ENCODE assay signal across 1 cellular context in the genomic region with DNA sequence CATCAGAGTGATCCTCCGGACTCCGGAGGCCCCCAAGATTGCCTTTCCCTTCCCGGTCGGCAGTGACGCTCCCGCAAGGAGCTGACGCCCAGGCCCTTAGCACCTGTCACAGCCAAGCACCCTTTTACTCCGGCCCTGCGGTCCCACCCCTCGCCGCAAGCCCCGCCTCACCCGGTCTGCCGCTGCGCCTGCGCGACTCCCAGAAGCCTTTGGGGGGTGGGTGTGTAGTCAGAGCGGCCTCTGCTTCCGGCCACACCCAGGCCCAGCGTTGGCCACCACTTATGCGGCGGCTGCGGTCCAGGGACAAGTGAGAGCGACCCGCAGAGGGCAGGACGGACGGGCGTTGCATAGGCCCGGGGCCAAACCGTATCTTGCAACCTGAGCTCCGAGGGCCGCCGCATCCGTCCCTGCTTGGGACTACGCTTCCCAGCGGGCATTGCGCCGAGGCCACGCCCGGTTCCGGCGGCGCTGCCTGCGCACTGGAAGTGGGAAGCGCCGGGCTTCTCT.
TF ChIP-seq lines count a peak whose summit lies in the region.

No MANE protein-coding gene starts in this region.

TF ChIP-seq in HEK293, 187 proteins besides CTCF, POLR2A, EP300 and RAD21 (continued from another document and continues in another):
- TF ChIP-seq PATZ1 (tag by site-specific recombination; IDR thresholded peaks at IDR 0.05), result peak; percentile 31; the same call in 1 of the 2 replicates
- no peak for TF ChIP-seq ZNF341 (tag by site-specific recombination; IDR thresholded peaks at IDR 0.05; ENCODE audit: low read depth)
- no peak for TF ChIP-seq ZNF24 (tag by site-specific recombination; IDR thresholded peaks at IDR 0.05)
- no peak for TF ChIP-seq ZNF16 (tag by site-specific recombination; IDR thresholded peaks at IDR 0.05; ENCODE audit: low read depth)
- no peak for TF ChIP-seq ZNF391 (tag by site-specific recombination; IDR thresholded peaks at IDR 0.05; ENCODE audit: borderline replicate concordance, low read depth)
- TF ChIP-seq KLF8 (tag by site-specific recombination; IDR thresholded peaks at IDR 0.05), result peak; percentile 100
- no peak for TF ChIP-seq REPIN1 (tag by site-specific recombination; IDR thresholded peaks at IDR 0.05; ENCODE audit: low read depth)
- TF ChIP-seq BCL11A (tag by site-specific recombination; IDR thresholded peaks at IDR 0.05; ENCODE audit: low read depth), result no peak
- no peak for TF ChIP-seq ZNF571 (tag by site-specific recombination; IDR thresholded peaks at IDR 0.05)
- TF ChIP-seq GFI1B (tag by site-specific recombination; IDR thresholded peaks at IDR 0.05), result no peak
- peak; percentile 98 for TF ChIP-seq KLF9 (tag by site-specific recombination; IDR thresholded peaks at IDR 0.05; ENCODE audit: low read depth)
- TF ChIP-seq ZNF600 (tag by site-specific recombination; IDR thresholded peaks at IDR 0.05), result no peak
- no peak for TF ChIP-seq ZNF214 (tag by site-specific recombination; IDR thresholded peaks at IDR 0.05; ENCODE audit: borderline replicate concordance)
- TF ChIP-seq ZNF132 (tag by site-specific recombination; IDR thresholded peaks at IDR 0.05; ENCODE audit: borderline replicate concordance), result no peak
- TF ChIP-seq ZNF76 (tag by site-specific recombination; IDR thresholded peaks at IDR 0.05; ENCODE audit: borderline replicate concordance, low read depth), result peak; percentile 98
- TF ChIP-seq, protein P1, sequence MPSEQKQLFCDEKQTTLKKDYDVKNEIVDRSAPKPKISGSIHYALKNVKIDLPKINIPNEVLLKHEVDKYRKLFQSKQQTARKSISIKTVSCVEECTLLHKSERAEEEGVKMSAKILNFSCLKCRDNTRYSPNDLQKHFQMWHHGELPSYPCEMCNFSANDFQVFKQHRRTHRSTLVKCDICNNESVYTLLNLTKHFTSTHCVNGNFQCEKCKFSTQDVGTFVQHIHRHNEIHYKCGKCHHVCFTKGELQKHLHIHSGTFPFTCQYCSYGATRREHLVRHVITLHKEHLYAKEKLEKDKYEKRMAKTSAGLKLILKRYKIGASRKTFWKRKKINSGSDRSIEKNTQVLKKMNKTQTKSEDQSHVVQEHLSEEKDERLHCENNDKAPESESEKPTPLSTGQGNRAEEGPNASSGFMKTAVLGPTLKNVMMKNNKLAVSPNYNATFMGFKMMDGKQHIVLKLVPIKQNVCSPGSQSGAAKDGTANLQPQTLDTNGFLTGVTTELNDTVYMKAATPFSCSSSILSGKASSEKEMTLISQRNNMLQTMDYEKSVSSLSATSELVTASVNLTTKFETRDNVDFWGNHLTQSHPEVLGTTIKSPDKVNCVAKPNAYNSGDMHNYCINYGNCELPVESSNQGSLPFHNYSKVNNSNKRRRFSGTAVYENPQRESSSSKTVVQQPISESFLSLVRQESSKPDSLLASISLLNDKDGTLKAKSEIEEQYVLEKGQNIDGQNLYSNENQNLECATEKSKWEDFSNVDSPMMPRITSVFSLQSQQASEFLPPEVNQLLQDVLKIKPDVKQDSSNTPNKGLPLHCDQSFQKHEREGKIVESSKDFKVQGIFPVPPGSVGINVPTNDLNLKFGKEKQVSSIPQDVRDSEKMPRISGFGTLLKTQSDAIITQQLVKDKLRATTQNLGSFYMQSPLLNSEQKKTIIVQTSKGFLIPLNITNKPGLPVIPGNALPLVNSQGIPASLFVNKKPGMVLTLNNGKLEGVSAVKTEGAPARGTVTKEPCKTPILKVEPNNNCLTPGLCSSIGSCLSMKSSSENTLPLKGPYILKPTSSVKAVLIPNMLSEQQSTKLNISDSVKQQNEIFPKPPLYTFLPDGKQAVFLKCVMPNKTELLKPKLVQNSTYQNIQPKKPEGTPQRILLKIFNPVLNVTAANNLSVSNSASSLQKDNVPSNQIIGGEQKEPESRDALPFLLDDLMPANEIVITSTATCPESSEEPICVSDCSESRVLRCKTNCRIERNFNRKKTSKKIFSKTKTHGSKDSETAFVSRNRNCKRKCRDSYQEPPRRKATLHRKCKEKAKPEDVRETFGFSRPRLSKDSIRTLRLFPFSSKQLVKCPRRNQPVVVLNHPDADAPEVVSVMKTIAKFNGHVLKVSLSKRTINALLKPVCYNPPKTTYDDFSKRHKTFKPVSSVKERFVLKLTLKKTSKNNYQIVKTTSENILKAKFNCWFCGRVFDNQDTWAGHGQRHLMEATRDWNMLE (tag by site-specific recombination; conservative IDR thresholded peaks at IDR 0.05; ENCODE audit: low read depth), result peak; percentile 92
- TF ChIP-seq ZNF558 (tag by site-specific recombination; IDR thresholded peaks at IDR 0.05), result no peak
- TF ChIP-seq, protein P2, sequence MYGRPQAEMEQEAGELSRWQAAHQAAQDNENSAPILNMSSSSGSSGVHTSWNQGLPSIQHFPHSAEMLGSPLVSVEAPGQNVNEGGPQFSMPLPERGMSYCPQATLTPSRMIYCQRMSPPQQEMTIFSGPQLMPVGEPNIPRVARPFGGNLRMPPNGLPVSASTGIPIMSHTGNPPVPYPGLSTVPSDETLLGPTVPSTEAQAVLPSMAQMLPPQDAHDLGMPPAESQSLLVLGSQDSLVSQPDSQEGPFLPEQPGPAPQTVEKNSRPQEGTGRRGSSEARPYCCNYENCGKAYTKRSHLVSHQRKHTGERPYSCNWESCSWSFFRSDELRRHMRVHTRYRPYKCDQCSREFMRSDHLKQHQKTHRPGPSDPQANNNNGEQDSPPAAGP (tag by site-specific recombination; IDR thresholded peaks at IDR 0.05), result peak; percentile 65; the same call in 1 of the 2 replicates
- TF ChIP-seq, protein P3, sequence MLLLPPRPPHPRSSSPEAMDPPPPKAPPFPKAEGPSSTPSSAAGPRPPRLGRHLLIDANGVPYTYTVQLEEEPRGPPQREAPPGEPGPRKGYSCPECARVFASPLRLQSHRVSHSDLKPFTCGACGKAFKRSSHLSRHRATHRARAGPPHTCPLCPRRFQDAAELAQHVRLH (tag by site-specific recombination; IDR thresholded peaks at IDR 0.05), result 0 out of 2 replicates have a peak, but pooled peaks have one; percentile 59
- TF ChIP-seq ZNF175 (tag by site-specific recombination; IDR thresholded peaks at IDR 0.05), result no peak
- no peak for TF ChIP-seq ZNF10 (tag by site-specific recombination; IDR thresholded peaks at IDR 0.05)
- TF ChIP-seq ZNF654 (tag by site-specific recombination; IDR thresholded peaks at IDR 0.05; ENCODE audit: low read depth), result no peak
- no peak for TF ChIP-seq ZNF211 (tag by site-specific recombination; IDR thresholded peaks at IDR 0.05; ENCODE audit: low read depth)
- no peak for TF ChIP-seq ZFP41 (tag by site-specific recombination; IDR thresholded peaks at IDR 0.05; ENCODE audit: borderline replicate concordance)
- no peak for TF ChIP-seq ZNF274 (IDR thresholded peaks at IDR 0.05; ENCODE audit: low read length)
- no peak for TF ChIP-seq ZNF274 (tag by site-specific recombination; IDR thresholded peaks at IDR 0.05; ENCODE audit: borderline replicate concordance)
- TF ChIP-seq SP2 (tag by site-specific recombination; IDR thresholded peaks at IDR 0.05), result peak; percentile 81
- TF ChIP-seq KLF16 (tag by site-specific recombination; IDR thresholded peaks at IDR 0.05), result peak; percentile 96
- TF ChIP-seq, protein P4, sequence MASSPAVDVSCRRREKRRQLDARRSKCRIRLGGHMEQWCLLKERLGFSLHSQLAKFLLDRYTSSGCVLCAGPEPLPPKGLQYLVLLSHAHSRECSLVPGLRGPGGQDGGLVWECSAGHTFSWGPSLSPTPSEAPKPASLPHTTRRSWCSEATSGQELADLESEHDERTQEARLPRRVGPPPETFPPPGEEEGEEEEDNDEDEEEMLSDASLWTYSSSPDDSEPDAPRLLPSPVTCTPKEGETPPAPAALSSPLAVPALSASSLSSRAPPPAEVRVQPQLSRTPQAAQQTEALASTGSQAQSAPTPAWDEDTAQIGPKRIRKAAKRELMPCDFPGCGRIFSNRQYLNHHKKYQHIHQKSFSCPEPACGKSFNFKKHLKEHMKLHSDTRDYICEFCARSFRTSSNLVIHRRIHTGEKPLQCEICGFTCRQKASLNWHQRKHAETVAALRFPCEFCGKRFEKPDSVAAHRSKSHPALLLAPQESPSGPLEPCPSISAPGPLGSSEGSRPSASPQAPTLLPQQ (tag by site-specific recombination; IDR thresholded peaks at IDR 0.05), result peak; percentile 79
- peak; percentile 28 for TF ChIP-seq GLIS1 (tag by site-specific recombination; IDR thresholded peaks at IDR 0.05)
- TF ChIP-seq ZNF610 (tag by site-specific recombination; IDR thresholded peaks at IDR 0.05; ENCODE audit: borderline replicate concordance), result peak; percentile 83; the same call in 1 of the 2 replicates
- no peak for TF ChIP-seq ZNF433 (tag by site-specific recombination; IDR thresholded peaks at IDR 0.05; ENCODE audit: low read depth)
- TF ChIP-seq ZBTB11 (tag by site-specific recombination; conservative IDR thresholded peaks at IDR 0.05; ENCODE audit: low read depth), result peak; percentile 72
- TF ChIP-seq ZNF645 (tag by site-specific recombination; IDR thresholded peaks at IDR 0.05), result no peak
- TF ChIP-seq, protein P5, sequence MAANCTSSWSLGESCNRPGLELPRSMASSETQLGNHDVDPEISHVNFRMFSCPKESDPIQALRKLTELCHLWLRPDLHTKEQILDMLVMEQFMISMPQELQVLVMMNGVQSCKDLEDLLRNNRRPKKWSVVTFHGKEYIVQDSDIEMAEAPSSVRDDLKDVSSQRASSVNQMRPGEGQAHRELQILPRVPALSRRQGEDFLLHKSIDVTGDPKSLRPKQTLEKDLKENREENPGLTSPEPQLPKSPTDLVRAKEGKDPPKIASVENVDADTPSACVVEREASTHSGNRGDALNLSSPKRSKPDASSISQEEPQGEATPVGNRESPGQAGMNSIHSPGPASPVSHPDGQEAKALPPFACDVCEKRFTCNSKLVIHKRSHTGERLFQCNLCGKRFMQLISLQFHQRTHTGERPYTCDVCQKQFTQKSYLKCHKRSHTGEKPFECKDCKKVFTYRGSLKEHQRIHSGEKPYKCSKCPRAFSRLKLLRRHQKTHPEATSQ (tag by site-specific recombination; IDR thresholded peaks at IDR 0.05), result no peak
- peak; percentile 12; the same call in 1 of the 2 replicates for TF ChIP-seq ZNF629 (tag by site-specific recombination; IDR thresholded peaks at IDR 0.05)
- TF ChIP-seq ZFHX2 (tag by site-specific recombination; conservative IDR thresholded peaks at IDR 0.05), result peak; percentile 65
- TF ChIP-seq, protein P6, sequence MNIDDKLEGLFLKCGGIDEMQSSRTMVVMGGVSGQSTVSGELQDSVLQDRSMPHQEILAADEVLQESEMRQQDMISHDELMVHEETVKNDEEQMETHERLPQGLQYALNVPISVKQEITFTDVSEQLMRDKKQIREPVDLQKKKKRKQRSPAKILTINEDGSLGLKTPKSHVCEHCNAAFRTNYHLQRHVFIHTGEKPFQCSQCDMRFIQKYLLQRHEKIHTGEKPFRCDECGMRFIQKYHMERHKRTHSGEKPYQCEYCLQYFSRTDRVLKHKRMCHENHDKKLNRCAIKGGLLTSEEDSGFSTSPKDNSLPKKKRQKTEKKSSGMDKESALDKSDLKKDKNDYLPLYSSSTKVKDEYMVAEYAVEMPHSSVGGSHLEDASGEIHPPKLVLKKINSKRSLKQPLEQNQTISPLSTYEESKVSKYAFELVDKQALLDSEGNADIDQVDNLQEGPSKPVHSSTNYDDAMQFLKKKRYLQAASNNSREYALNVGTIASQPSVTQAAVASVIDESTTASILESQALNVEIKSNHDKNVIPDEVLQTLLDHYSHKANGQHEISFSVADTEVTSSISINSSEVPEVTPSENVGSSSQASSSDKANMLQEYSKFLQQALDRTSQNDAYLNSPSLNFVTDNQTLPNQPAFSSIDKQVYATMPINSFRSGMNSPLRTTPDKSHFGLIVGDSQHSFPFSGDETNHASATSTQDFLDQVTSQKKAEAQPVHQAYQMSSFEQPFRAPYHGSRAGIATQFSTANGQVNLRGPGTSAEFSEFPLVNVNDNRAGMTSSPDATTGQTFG (tag by site-specific recombination; IDR thresholded peaks at IDR 0.05; ENCODE audit: borderline replicate concordance), result no peak
- TF ChIP-seq ZNF843 (tag by site-specific recombination; IDR thresholded peaks at IDR 0.05), result peak; percentile 45; the same call in 1 of the 2 replicates
